In the genomic region with DNA sequence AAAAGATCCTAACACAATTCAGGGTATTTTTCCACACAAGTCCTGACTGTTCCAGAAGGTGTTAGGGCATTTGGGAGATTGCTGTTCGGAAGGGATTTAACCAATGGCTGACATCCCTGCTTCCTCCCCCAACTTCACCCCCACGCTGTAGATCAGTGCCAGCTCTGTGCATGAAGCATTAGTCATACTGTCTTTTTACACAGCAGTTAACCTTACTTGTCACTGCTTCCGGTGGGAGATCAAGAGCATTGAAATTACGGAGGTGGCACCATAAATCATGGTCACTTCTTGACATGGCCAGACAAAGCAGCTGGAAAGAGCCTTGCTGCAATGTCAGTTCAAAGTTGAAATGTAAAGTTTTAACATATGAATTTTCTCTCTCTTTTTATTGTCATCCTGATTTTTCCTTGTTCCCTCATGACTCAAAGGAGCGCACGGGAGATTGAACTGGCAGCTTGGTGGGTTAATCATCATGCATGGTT, we compare ENCODE assay signal across 10 cellular contexts.
A peak's percentile ranks its signal among the peaks of the same experiment; 100 is the strongest.
DNase-seq lines count a peak whose midpoint lies in the region; ATAC-seq and TF ChIP-seq lines count a peak whose summit lies in the region.
"Had no signal": no experiment of that assay in that cellular context is flagged by ENCODE, and none has a peak within 500 bp of the region (broad histone marks: within the 10 kb centered on the region; RNA-seq: fewer than 3 reads in every experiment).

No MANE protein-coding gene starts in this region.

- TF ChIP-seq CTCF in AG10803 (conservative IDR thresholded peaks at IDR 0.05; ENCODE audit: low read length) (no peak), WERI-Rb-1 (IDR thresholded peaks at IDR 0.05; ENCODE audit: low read depth, low read length) (no peak), kidney epithelial cell (IDR thresholded peaks at IDR 0.05; ENCODE audit: insufficient read depth, low read length, poor library complexity, severe bottlenecking) (no peak), GM13977 (IDR thresholded peaks at IDR 0.05; ENCODE audit: extremely low read depth, insufficient read depth, missing control alignments) (no peak)

- ATAC-seq in GM21825 (IDR thresholded peaks at IDR 0.05; ENCODE audit: unreplicated experiment) (no peak), GM18861 (IDR thresholded peaks at IDR 0.05; ENCODE audit: unreplicated experiment) (no peak)

- H3K27me3 ChIP-seq in WERI-Rb-1 (ENCODE audit: insufficient read depth, low read depth, severe bottlenecking) (no peaks in the 10 kb centered on the region), kidney epithelial cell (ENCODE audit: control insufficient read depth, insufficient read depth, low read length) (no peaks in the 10 kb centered on the region)

- in situ Hi-C loops in GM13977 (cut with MboI; ENCODE audit: low pct_unique_long_range_greater_than_20kb, low sequenced_read_pairs, unreplicated experiment), result no loop called here

- no peaks in the 10 kb centered on the region for H3K9me3 ChIP-seq in WERI-Rb-1 (ENCODE audit: severe bottlenecking)

- no peaks in the 10 kb centered on the region for H3K36me3 ChIP-seq in WERI-Rb-1
- H3K36me3 ChIP-seq in kidney epithelial cell (ENCODE audit: control insufficient read depth, insufficient read depth, low read length), result no peaks in the 10 kb centered on the region

- DNase-seq in AG10803 (ENCODE audit: low read depth) (peak; percentile 34), HT-29 (ENCODE audit: low spot score) (peak; percentile 23), WERI-Rb-1 (peak; percentile 44), kidney epithelial cell (ENCODE audit: low read depth) (peak; percentile 44), GM13977 (ENCODE audit: low spot score) (no peak), NCI-H187 (lab: John Stamatoyannopoulos, UW) (no peak)
- DNase-seq: NCI-H526 had no signal

- H3K27ac ChIP-seq in WERI-Rb-1, result no peak overlapping the region

- no peak overlapping the region for H3K4me3 ChIP-seq in AG10803 (ENCODE audit: low read length)
- H3K4me3 ChIP-seq in WERI-Rb-1 (ENCODE audit: low read depth, low read length), result no peak overlapping the region
- no peak overlapping the region for H3K4me3 ChIP-seq in kidney epithelial cell (ENCODE audit: low read depth, low read length)
- H3K4me3 ChIP-seq: lung had no signal

Comparison
In these comparisons a context has a peak if more than half of its experiments do, and no peak if none do; other contexts are left out.
1. DNase-seq: peak in AG10803 (single experiment), HT-29 (single experiment), WERI-Rb-1 (single experiment) and kidney epithelial cell (single experiment); none in GM13977 (single experiment) and NCI-H187 (0 of 2).